In genomic region chr6:31663087-31663960, GRCh38 we compare ENCODE assay signal across 8 cellular contexts. TPM values are rescaled to one million over a fixed set of nuclear protein-coding genes. Genes with fewer than 3 reads are reported as not detected.
DNase-seq lines count a peak whose midpoint lies in the region; ATAC-seq, FAIRE-seq and TF ChIP-seq lines count a peak whose summit lies in the region.

No MANE protein-coding gene starts in this region.

- no peak for TF ChIP-seq POLR2A in spleen (IDR thresholded peaks at IDR 0.05)
- TF ChIP-seq POLR2A in GM12891 (IDR thresholded peaks at IDR 0.05; ENCODE audit: low read depth, low read length), result no peak

- intact Hi-C loops in spleen (cut with DNase I; ENCODE audit: low total_unique reads), result no loop called here

- H3K27me3 ChIP-seq in spleen (replicated peaks in 1 of 7), result no peaks in the 10 kb centered on the region

- H3K4me3 ChIP-seq in HEK293 (ENCODE audit: low read depth, low read length) (peak overlapping the region; percentile 92), WI38 (ENCODE audit: low read depth, low read length) (peak overlapping the region; percentile 69), foreskin fibroblast (ENCODE audit: low read depth in 1 of 2, low read length in 2 of 2) (peak overlapping the region; percentile 86 to 98), spleen (peak overlapping the region; percentile 75 to 85 (median 78))

- TF ChIP-seq CTCF in HEK293 (tag by site-specific recombination; IDR thresholded peaks at IDR 0.05), result no peak
- no peak for TF ChIP-seq CTCF in WI38 (IDR thresholded peaks at IDR 0.05; ENCODE audit: low read depth, low read length)
- TF ChIP-seq CTCF in foreskin fibroblast (IDR thresholded peaks at IDR 0.05; ENCODE audit: low read depth, low read length), result no peak
- TF ChIP-seq CTCF in spleen (IDR thresholded peaks at IDR 0.05 in 8 of 11, conservative IDR thresholded peaks at IDR 0.05 in 3 of 11), result no peak

- no peak for FAIRE-seq in GM12891 (lab: Jason Lieb, UNC)

- POLR2A ChIA-PET in HEK293 (lab: Yijun Ruan, JAX), result interaction anchor here (0.6 to 7.4 kb wide), 11 partner anchors 10 to 215 kb away, joined by 3 to 180 read pairs (median 3); partner anchors contain the start of genes APOM, ATP6V1G2, BAG6 and HSPA1B

- peak in 1 of 2 donors; percentile 73 for DNase-seq in foreskin fibroblast
- no peak for DNase-seq in spleen
- no peak for DNase-seq in GM12891 (ENCODE audit: insufficient read length, low spot score)
- no peak for DNase-seq in AG20443 (ENCODE audit: low spot score)

- H3K9me3 ChIP-seq in HEK293 (ENCODE audit: control insufficient read depth, insufficient read depth, low read depth, low read length), result no peaks in the 10 kb centered on the region
- H3K9me3 ChIP-seq in spleen, result no peaks in the 10 kb centered on the region

- CTCF ChIA-PET in HEK293 (lab: Yijun Ruan, JAX), result interaction anchor here (0.6 to 1.3 kb wide), 7 partner anchors 10 to 259 kb away, joined by 3 to 6 read pairs (median 3); partner anchors contain the start of gene ATP6V1G2

- peaks cover 12 to 46% of the 10 kb centered on the region in 2 experiments; a peak in 2 of 3 replicates for H3K36me3 ChIP-seq in HEK293 (ENCODE audit: control insufficient read depth in 2 of 2, insufficient read depth in 1 of 2, low read length in 2 of 2)
- peaks cover 0 to 53% (median 30%) of the 10 kb centered on the region in 6 donors for H3K36me3 ChIP-seq in spleen

- ATAC-seq in HG02981 (IDR thresholded peaks at IDR 0.05; ENCODE audit: unreplicated experiment) (no peak), HG03378 (IDR thresholded peaks at IDR 0.05; ENCODE audit: unreplicated experiment) (no peak)

- 66 to 79% (median 76%) methylated on average over 10 of the region's 10 CpGs for WGBS in spleen, 5 donors

- H3K4me1 ChIP-seq in HEK293 (ENCODE audit: control insufficient read depth, insufficient read depth, low read length) (peaks cover 6% of the 10 kb centered on the region; the same call in 1 of the 2 replicates), spleen (peaks cover 46 to 85% (median 76%) of the 10 kb centered on the region in 6 donors)

- no peak overlapping the region for H3K27ac ChIP-seq in HEK293 (ENCODE audit: extremely low read depth, low read depth, low read length)
- peak overlapping the region in 7 of 8 donors; percentile 96 to 99 (median 98) for H3K27ac ChIP-seq in spleen

TF ChIP-seq in HEK293, 187 proteins besides CTCF, POLR2A, EP300 and RAD21 (continues in another document):
- TF ChIP-seq PRDM6 (tag by site-specific recombination; IDR thresholded peaks at IDR 0.05) (no peak), ZNF398 (tag by site-specific recombination; IDR thresholded peaks at IDR 0.05) (no peak), ZNF449 (tag by site-specific recombination; IDR thresholded peaks at IDR 0.05) (no peak)

TF ChIP-seq in GM12891, 5 proteins besides CTCF, POLR2A, EP300 and RAD21:
- TF ChIP-seq TAF1 (IDR thresholded peaks at IDR 0.05; ENCODE audit: low read depth, low read length), result no peak
- TF ChIP-seq POU2F2 (IDR thresholded peaks at IDR 0.05; ENCODE audit: low read depth, low read length), result no peak
- no peak for TF ChIP-seq SPI1 (IDR thresholded peaks at IDR 0.05; ENCODE audit: low read depth, low read length)
- no peak for TF ChIP-seq POLR2AphosphoS5 (IDR thresholded peaks at IDR 0.05; ENCODE audit: low read depth, low read length)
- no peak for TF ChIP-seq PAX5 (IDR thresholded peaks at IDR 0.05; ENCODE audit: insufficient read depth, low read length, severe bottlenecking)

RNA-seq across cellular contexts. Expression of gene GPANK1, which starts 1.5 kb away (rescaled TPM):
- 10 to 100 TPM; 12.7 to 21.3 (median 17.4) TPM for total RNA-seq in spleen
- 10 to 100 TPM; 12.4 to 19.2 (median 14.8) TPM for polyA plus RNA-seq in spleen
- polyA plus RNA-seq in GM12891 (2012; ENCODE audit: low read depth, missing spikeins), result 20.1 TPM

RNA-seq across cellular contexts. Expression of gene CSNK2B, which starts 2.6 kb away (rescaled TPM):
- 100 to 1,000 TPM; 122 to 294 (median 150) TPM for total RNA-seq in spleen
- polyA plus RNA-seq in spleen, result 100 to 1,000 TPM; 132 to 163 (median 139) TPM
- 322 TPM for polyA plus RNA-seq in GM12891 (2012; ENCODE audit: low read depth, missing spikeins)

RNA-seq across cellular contexts. Expression of gene C6orf47, which starts 2.7 kb away (rescaled TPM):
- 10 to 100 TPM; 24.1 to 37.4 (median 28.6) TPM for total RNA-seq in spleen
- 10 to 100 TPM; 12.2 to 22.6 (median 13.4) TPM for polyA plus RNA-seq in spleen
- 13.6 TPM for polyA plus RNA-seq in GM12891 (2012; ENCODE audit: low read depth, missing spikeins)

RNA-seq across cellular contexts. Expression of gene LY6G5B, which starts 6.5 kb away (rescaled TPM):
- total RNA-seq in spleen, result 10 to 100 TPM; 11.0 to 25.3 (median 16.3) TPM
- polyA plus RNA-seq in spleen, result 1 to 10 TPM; 3.0 to 5.8 (median 3.7) TPM
- 26.0 TPM for polyA plus RNA-seq in GM12891 (2012; ENCODE audit: low read depth, missing spikeins)

RNA-seq across cellular contexts. Expression of gene APOM, which starts 7.6 kb away (rescaled TPM):
- total RNA-seq in spleen, result 1 to 10 TPM in 6 of 7 donors, under 1 TPM in 1; 0.66 to 3.9 (median 2.5) TPM
- polyA plus RNA-seq in spleen, result 1 to 10 TPM; 4.7 to 9.7 (median 7.5) TPM
- 4.3 TPM for polyA plus RNA-seq in GM12891 (2012; ENCODE audit: low read depth, missing spikeins)
